ENCODE assay signal across 15 cellular contexts in genomic region chr14:22011243-22011642, GRCh38.
DNase-seq lines count a peak whose midpoint lies in the region; ATAC-seq and TF ChIP-seq lines count a peak whose summit lies in the region.
"Had no signal": no experiment of that assay in that cellular context is flagged by ENCODE, and none has a peak within 500 bp of the region (broad histone marks: within the 10 kb centered on the region; RNA-seq: fewer than 3 reads in every experiment).

No MANE protein-coding gene starts in this region.

- no peaks in the 10 kb centered on the region for H3K4me1 Mint-ChIP-seq in activated T-helper 17 cell treated with anti-CD3 and anti-CD28 coated beads, Interleukin-2, amount 50 U/mL, for 72 hours

- intact Hi-C loops in Right ventricle myocardium inferior (cut with DNase I) (no loop called here), psoas muscle (cut with DNase I) (no loop called here), vagina (cut with DNase I) (no loop called here), A673 (cut with micrococcal nuclease; ENCODE audit: unreplicated experiment) (no loop called here)

- ATAC-seq in Right ventricle myocardium inferior, result peak; percentile 66
- peak; percentile 84 for ATAC-seq in gastroesophageal sphincter
- ATAC-seq in psoas muscle, result peak in 3 of 4 donors; percentile 30 to 71 (median 48)
- no peak for ATAC-seq in activated T-helper 17 cell treated with anti-CD3 and anti-CD28 coated beads, Interleukin-2, amount 50 U/mL, for 72 hours (replicated peaks)

- no peaks in the 10 kb centered on the region for H3K36me3 ChIP-seq in right atrium auricular region
- no peaks in the 10 kb centered on the region for H3K36me3 ChIP-seq in gastroesophageal sphincter
- no peaks in the 10 kb centered on the region for H3K36me3 ChIP-seq in psoas muscle (ENCODE audit: insufficient read depth in 1 of 2, low read depth in 1 of 2)
- H3K36me3 ChIP-seq in vagina, result no peaks in the 10 kb centered on the region
- no peaks in the 10 kb centered on the region for H3K36me3 ChIP-seq in A673 (ENCODE audit: insufficient read depth, low read length, poor library complexity, severe bottlenecking)
- H3K36me3 ChIP-seq: BLaER1 treated with 17β-estradiol and CSF1 and Interleukin-3, amounts not matched to agents 10 nM and 100 nM had no signal

- TF ChIP-seq POLR2A in gastroesophageal sphincter (IDR thresholded peaks at IDR 0.05), result no peak
- no peak for TF ChIP-seq POLR2A in vagina (IDR thresholded peaks at IDR 0.05)

- H3K9me3 ChIP-seq in right atrium auricular region (no peaks in the 10 kb centered on the region), gastroesophageal sphincter (no peaks in the 10 kb centered on the region), psoas muscle (no peaks in the 10 kb centered on the region), vagina (no peaks in the 10 kb centered on the region), A673 (ENCODE audit: low read depth, low read length, poor library complexity, severe bottlenecking) (no peaks in the 10 kb centered on the region)

- no peak overlapping the region for H3K4me3 Mint-ChIP-seq in activated T-helper 17 cell treated with anti-CD3 and anti-CD28 coated beads, Interleukin-2, amount 50 U/mL, for 72 hours
- H3K4me3 Mint-ChIP-seq: CD4-positive, CD25-positive, alpha-beta regulatory T cell had no signal

- H3K4me3 ChIP-seq in right atrium auricular region (no peak overlapping the region), gastroesophageal sphincter (no peak overlapping the region), psoas muscle (no peak overlapping the region), vagina (no peak overlapping the region), A673 (ENCODE audit: low read depth, low read length, poor library complexity, severe bottlenecking) (no peak overlapping the region)
- H3K4me3 ChIP-seq: BLaER1 treated with 17β-estradiol and CSF1 and Interleukin-3, amounts not matched to agents 10 nM and 100 nM had no signal

- no peak for TF ChIP-seq CTCF in right atrium auricular region (IDR thresholded peaks at IDR 0.05)
- TF ChIP-seq CTCF in gastroesophageal sphincter (IDR thresholded peaks at IDR 0.05), result no peak
- TF ChIP-seq CTCF in psoas muscle (IDR thresholded peaks at IDR 0.05), result no peak
- TF ChIP-seq CTCF in vagina (IDR thresholded peaks at IDR 0.05), result no peak
- TF ChIP-seq CTCF in A673 (conservative IDR thresholded peaks at IDR 0.05; ENCODE audit: low read depth, low read length), result no peak

- no TSS peak for BruUV-seq in A673 (replicated peaks; lab: Mats Ljungman, UMichigan)

- no peaks in the 10 kb centered on the region for H3K36me3 Mint-ChIP-seq in activated T-helper 17 cell treated with anti-CD3 and anti-CD28 coated beads, Interleukin-2, amount 50 U/mL, for 72 hours (ENCODE audit: low read depth)
- H3K36me3 Mint-ChIP-seq: CD4-positive, CD25-positive, alpha-beta regulatory T cell had no signal

- no peaks in the 10 kb centered on the region for H3K4me1 ChIP-seq in right atrium auricular region
- H3K4me1 ChIP-seq in gastroesophageal sphincter, result no peaks in the 10 kb centered on the region
- no peaks in the 10 kb centered on the region for H3K4me1 ChIP-seq in psoas muscle
- H3K4me1 ChIP-seq in vagina, result peaks cover 15% of the 10 kb centered on the region
- H3K4me1 ChIP-seq in A673 (ENCODE audit: insufficient read depth, low read length, poor library complexity, severe bottlenecking), result no peaks in the 10 kb centered on the region

- no peaks in the 10 kb centered on the region for H3K27me3 ChIP-seq in right atrium auricular region
- H3K27me3 ChIP-seq in gastroesophageal sphincter, result no peaks in the 10 kb centered on the region
- no peaks in the 10 kb centered on the region for H3K27me3 ChIP-seq in psoas muscle (ENCODE audit: insufficient read depth in 3 of 3, low read length in 2 of 3)
- H3K27me3 ChIP-seq in vagina, result no peaks in the 10 kb centered on the region
- H3K27me3 ChIP-seq in A673 (replicated peaks; ENCODE audit: insufficient read depth, low read depth, low read length, poor library complexity), result no peaks in the 10 kb centered on the region

- DNase-seq in Right ventricle myocardium inferior (ENCODE audit: missing footprints), result no peak
- DNase-seq in right atrium auricular region (ENCODE audit: low spot score), result no peak
- no peak for DNase-seq in psoas muscle
- no peak for DNase-seq in vagina (ENCODE audit: extremely low spot score in 2 of 2)
- no peak for DNase-seq in A673 (ENCODE audit: low spot score)
- no peak for DNase-seq in NCI-H1092 (lab: John Stamatoyannopoulos, UW)
- DNase-seq: 8988T; ACHN; Calu3; CD4-positive, CD25-positive, alpha-beta regulatory T cell; DMS 273 treated with DMSO at 0.1 percent for 48 hours; HCEC 1CT had no signal

- no peaks in the 10 kb centered on the region for H3K9me3 Mint-ChIP-seq in activated T-helper 17 cell treated with anti-CD3 and anti-CD28 coated beads, Interleukin-2, amount 50 U/mL, for 72 hours

- no peak overlapping the region for H3K27ac Mint-ChIP-seq in activated T-helper 17 cell treated with anti-CD3 and anti-CD28 coated beads, Interleukin-2, amount 50 U/mL, for 72 hours
- H3K27ac Mint-ChIP-seq: CD4-positive, CD25-positive, alpha-beta regulatory T cell had no signal

- WGBS in gastroesophageal sphincter (ENCODE audit: low coverage in 1 of 2), 2 donors, result 40 to 90% methylated on average over 1 to 2 of the region's 2 CpGs
- 64 to 75% (median 66%) methylated on average over 2 of the region's 2 CpGs for WGBS in psoas muscle, 3 donors

- no peak overlapping the region for H3K27ac ChIP-seq in right atrium auricular region
- peak overlapping the region in 3 of 4 donors; percentile 45 to 68 (median 66) for H3K27ac ChIP-seq in gastroesophageal sphincter
- no peak overlapping the region for H3K27ac ChIP-seq in psoas muscle
- H3K27ac ChIP-seq in vagina, result peak overlapping the region; percentile 39
- no peak overlapping the region for H3K27ac ChIP-seq in A673 (ENCODE audit: low read depth, low read length, poor library complexity, severe bottlenecking)
- H3K27ac ChIP-seq: BLaER1 treated with 17β-estradiol and CSF1 and Interleukin-3, amounts not matched to agents 10 nM and 100 nM had no signal

- POLR2A ChIA-PET in A673 (lab: Charles Lee; ENCODE audit: low non-redundant PET), result no interaction called here

- H3K27me3 Mint-ChIP-seq in activated T-helper 17 cell treated with anti-CD3 and anti-CD28 coated beads, Interleukin-2, amount 50 U/mL, for 72 hours, result no peaks in the 10 kb centered on the region
- H3K27me3 Mint-ChIP-seq: CD4-positive, CD25-positive, alpha-beta regulatory T cell had no signal

- no peak for TF ChIP-seq EP300 in gastroesophageal sphincter (IDR thresholded peaks at IDR 0.05)

- CTCF ChIA-PET in A673 (lab: Charles Lee), result interaction anchor here (1.2 kb wide), 1 partner anchor 98 kb away, joined by 3 read pairs; no protein-coding TSS in a partner anchor

Comparison
In these comparisons a context has a peak if more than half of its experiments do, and no peak if none do; other contexts are left out.
1. H3K27ac ChIP-seq: peak in gastroesophageal sphincter (3 of 4) and vagina (single experiment); none in right atrium auricular region (0 of 2), psoas muscle (single experiment) and A673 (single experiment).